In genomic region chr5:139473565-139473964, GRCh38 we compare ENCODE assay signal across 6 cellular contexts. TPM values are rescaled to one million over a fixed set of nuclear protein-coding genes. Genes with fewer than 3 reads are reported as not detected.
DNase-seq lines count a peak whose midpoint lies in the region; ATAC-seq and TF ChIP-seq lines count a peak whose summit lies in the region.

No MANE protein-coding gene starts in this region.

- no peak for ATAC-seq in activated naive CD8-positive, alpha-beta T cell treated with anti-CD3 and anti-CD28 coated beads, Interleukin-2, amount 10 ng/mL, durations not matched to agents 7 days and 5 days (ENCODE audit: low read depth)
- no peak for ATAC-seq in stimulated activated naive B cell treated with anti-CD40 and anti-IgM and Interleukin-4, amounts not matched to agents 10 μg/mL and 1 μg/mL and 100 μg/mL, for 72 hours (replicated peaks)
- no peak for ATAC-seq in HG03469 (IDR thresholded peaks at IDR 0.05; ENCODE audit: unreplicated experiment)

- POLR2A ChIA-PET in HEK293 (lab: Yijun Ruan, JAX) = interaction anchor here (1.2 kb wide), 1 partner anchor 9 kb away, joined by 5 read pairs; the partner anchor contains the start of gene STING1
- POLR2A ChIA-PET in activated naive CD8-positive, alpha-beta T cell treated with anti-CD3 and anti-CD28 coated beads, Interleukin-2, amount 10 ng/mL, durations not matched to agents 7 days and 5 days (lab: Charles Lee) = interaction anchor here (2.1 kb wide), 1 partner anchor 9 kb away, joined by 11 read pairs; the partner anchor contains the start of gene STING1
- POLR2A ChIA-PET in PC-9 (lab: Charles Lee; ENCODE audit: unreplicated experiment) = interaction anchor here (0.6 to 0.7 kb wide), 2 partner anchors 26 to 86 kb away, joined by 3 read pairs; no protein-coding TSS in a partner anchor

- no peaks in the 10 kb centered on the region for H4K20me1 ChIP-seq in PC-9 (ENCODE audit: insufficient read depth)

- H3F3A ChIP-seq in PC-9 (ENCODE audit: insufficient read depth, low read depth) = no peaks in the 10 kb centered on the region; the same call in 1 of the 2 replicates

- H3K36me3 ChIP-seq in HEK293 (ENCODE audit: control insufficient read depth in 2 of 2, insufficient read depth in 1 of 2, low read length in 2 of 2) (peaks cover 0 to 33% of the 10 kb centered on the region in 2 experiments; a peak in 1 of 3 replicates), PC-9 (ENCODE audit: low read depth) (no peaks in the 10 kb centered on the region)

- no peak overlapping the region for H3K4me3 Mint-ChIP-seq in activated naive CD8-positive, alpha-beta T cell treated with anti-CD3 and anti-CD28 coated beads, Interleukin-2, amount 10 ng/mL, durations not matched to agents 7 days and 5 days
- no peak overlapping the region for H3K4me3 Mint-ChIP-seq in mesothelial cell of epicardium
- no peak overlapping the region for H3K4me3 Mint-ChIP-seq in stimulated activated naive B cell treated with anti-CD40 and anti-IgM and Interleukin-4, amounts not matched to agents 10 μg/mL and 1 μg/mL and 100 μg/mL, for 72 hours

- H3K27ac Mint-ChIP-seq in activated naive CD8-positive, alpha-beta T cell treated with anti-CD3 and anti-CD28 coated beads, Interleukin-2, amount 10 ng/mL, durations not matched to agents 7 days and 5 days = peak overlapping the region; percentile 44
- H3K27ac Mint-ChIP-seq in mesothelial cell of epicardium = peak overlapping the region; percentile 88
- no peak overlapping the region for H3K27ac Mint-ChIP-seq in stimulated activated naive B cell treated with anti-CD40 and anti-IgM and Interleukin-4, amounts not matched to agents 10 μg/mL and 1 μg/mL and 100 μg/mL, for 72 hours

- no peak for DNase-seq in activated naive CD8-positive, alpha-beta T cell treated with anti-CD3 and anti-CD28 coated beads, Interleukin-2, amount 10 ng/mL, durations not matched to agents 7 days and 5 days
- DNase-seq in mesothelial cell of epicardium (ENCODE audit: low spot score in 2 of 2, unreplicated experiment in 2 of 2) (no peak), PC-9 (no peak)
- DNase-seq in stimulated activated naive B cell treated with anti-CD40 and anti-IgM and Interleukin-4, amounts not matched to agents 10 μg/mL and 1 μg/mL and 100 μg/mL, for 72 hours = no peak

- intact Hi-C loops in PC-9 (cut with micrococcal nuclease; ENCODE audit: unreplicated experiment) = no loop called here

- H3K27me3 ChIP-seq in PC-9 (ENCODE audit: insufficient read depth, low read depth) = no peaks in the 10 kb centered on the region

- no TSS peak for BruUV-seq in PC-9 (replicated peaks; lab: Mats Ljungman, UMichigan)

- no peak for TF ChIP-seq CTCF in HEK293 (tag by site-specific recombination; IDR thresholded peaks at IDR 0.05)
- TF ChIP-seq CTCF in mesothelial cell of epicardium (IDR thresholded peaks at IDR 0.05; ENCODE audit: unreplicated experiment) = no peak
- no peak for TF ChIP-seq CTCF in PC-9 (conservative IDR thresholded peaks at IDR 0.05)

- peaks cover 15% of the 10 kb centered on the region for H3K36me3 Mint-ChIP-seq in activated naive CD8-positive, alpha-beta T cell treated with anti-CD3 and anti-CD28 coated beads, Interleukin-2, amount 10 ng/mL, durations not matched to agents 7 days and 5 days
- no peaks in the 10 kb centered on the region for H3K36me3 Mint-ChIP-seq in mesothelial cell of epicardium
- no peaks in the 10 kb centered on the region for H3K36me3 Mint-ChIP-seq in stimulated activated naive B cell treated with anti-CD40 and anti-IgM and Interleukin-4, amounts not matched to agents 10 μg/mL and 1 μg/mL and 100 μg/mL, for 72 hours

- no peak overlapping the region for H3K4me3 ChIP-seq in HEK293 (ENCODE audit: low read depth, low read length)
- no peak overlapping the region for H3K4me3 ChIP-seq in PC-9

- no peaks in the 10 kb centered on the region for H3K4me1 ChIP-seq in HEK293 (ENCODE audit: control insufficient read depth, insufficient read depth, low read length)
- 0 out of 2 replicates have a peak, but pooled peaks cover 6% of the 10 kb centered on the region for H3K4me1 ChIP-seq in PC-9 (replicated peaks; ENCODE audit: insufficient read depth)

- no peak overlapping the region for H2AFZ ChIP-seq in PC-9

- H3K79me2 ChIP-seq in PC-9 (ENCODE audit: low read depth) = no peaks in the 10 kb centered on the region

- no peak overlapping the region; the same call in 1 of the 2 replicates for H3K27ac ChIP-seq in HEK293 (ENCODE audit: extremely low read depth, low read depth, low read length)
- no peak overlapping the region for H3K27ac ChIP-seq in PC-9

- peaks cover 2% of the 10 kb centered on the region for H3K27me3 Mint-ChIP-seq in activated naive CD8-positive, alpha-beta T cell treated with anti-CD3 and anti-CD28 coated beads, Interleukin-2, amount 10 ng/mL, durations not matched to agents 7 days and 5 days
- H3K27me3 Mint-ChIP-seq in mesothelial cell of epicardium (ENCODE audit: low read depth) = no peaks in the 10 kb centered on the region
- H3K27me3 Mint-ChIP-seq in stimulated activated naive B cell treated with anti-CD40 and anti-IgM and Interleukin-4, amounts not matched to agents 10 μg/mL and 1 μg/mL and 100 μg/mL, for 72 hours = peaks cover 33 to 36% of the 10 kb centered on the region in 2 donors

- H3K9me2 ChIP-seq in PC-9 (ENCODE audit: insufficient read depth) = no peaks in the 10 kb centered on the region

- CTCF ChIA-PET in HEK293 (lab: Yijun Ruan, JAX) (interaction anchor here (1.2 kb wide), 1 partner anchor 22 kb away, joined by 3 read pairs; no protein-coding TSS in a partner anchor), PC-9 (lab: Charles Lee) (no interaction called here)

- no peak overlapping the region for H3K4me2 ChIP-seq in PC-9

- H3K9me3 ChIP-seq in HEK293 (ENCODE audit: control insufficient read depth, insufficient read depth, low read depth, low read length) (no peaks in the 10 kb centered on the region), PC-9 (ENCODE audit: insufficient read depth, low read depth) (no peaks in the 10 kb centered on the region)

- peaks cover 53% of the 10 kb centered on the region for H3K4me1 Mint-ChIP-seq in activated naive CD8-positive, alpha-beta T cell treated with anti-CD3 and anti-CD28 coated beads, Interleukin-2, amount 10 ng/mL, durations not matched to agents 7 days and 5 days
- peaks cover 32% of the 10 kb centered on the region for H3K4me1 Mint-ChIP-seq in mesothelial cell of epicardium
- H3K4me1 Mint-ChIP-seq in stimulated activated naive B cell treated with anti-CD40 and anti-IgM and Interleukin-4, amounts not matched to agents 10 μg/mL and 1 μg/mL and 100 μg/mL, for 72 hours = peaks cover 20 to 22% of the 10 kb centered on the region in 2 donors

- no peaks in the 10 kb centered on the region for H3K9me3 Mint-ChIP-seq in activated naive CD8-positive, alpha-beta T cell treated with anti-CD3 and anti-CD28 coated beads, Interleukin-2, amount 10 ng/mL, durations not matched to agents 7 days and 5 days
- no peaks in the 10 kb centered on the region for H3K9me3 Mint-ChIP-seq in mesothelial cell of epicardium
- H3K9me3 Mint-ChIP-seq in stimulated activated naive B cell treated with anti-CD40 and anti-IgM and Interleukin-4, amounts not matched to agents 10 μg/mL and 1 μg/mL and 100 μg/mL, for 72 hours = no peaks in the 10 kb centered on the region

TF ChIP-seq in HEK293, 187 proteins besides CTCF, POLR2A, EP300 and RAD21 (continues in another document):
- TF ChIP-seq ZNF416 (tag by site-specific recombination; IDR thresholded peaks at IDR 0.05) (no peak), GLIS1 (tag by site-specific recombination; IDR thresholded peaks at IDR 0.05) (peak; percentile 97), ZIC2 (tag by site-specific recombination; IDR thresholded peaks at IDR 0.05) (peak; percentile 97), ZNF112 (tag by site-specific recombination; IDR thresholded peaks at IDR 0.05) (no peak), ZFP69B (tag by site-specific recombination; IDR thresholded peaks at IDR 0.05) (0 out of 2 replicates have a peak, but pooled peaks have one; percentile 48), ZNF692 (tag by site-specific recombination; IDR thresholded peaks at IDR 0.05) (peak; percentile 73), SETDB1 (IDR thresholded peaks at IDR 0.05; ENCODE audit: insufficient read length, low read length) (no peak), KLF1 (tag by site-specific recombination; IDR thresholded peaks at IDR 0.05) (peak; percentile 44), ZBTB1 (tag by site-specific recombination; IDR thresholded peaks at IDR 0.05) (no peak), ZNF146 (tag by site-specific recombination; IDR thresholded peaks at IDR 0.05) (no peak), PRDM1 (tag by site-specific recombination; IDR thresholded peaks at IDR 0.05) (0 out of 2 replicates have a peak, but pooled peaks have one; percentile 27)

RNA-seq across cellular contexts. Expression of gene SMIM33, which starts 2.8 kb away (rescaled TPM):
- under 1 TPM; 0.34 to 0.44 TPM for total RNA-seq in activated naive CD8-positive, alpha-beta T cell treated with anti-CD3 and anti-CD28 coated beads, Interleukin-2, amount 10 ng/mL, durations not matched to agents 7 days and 5 days
- total RNA-seq in mesothelial cell of epicardium (not detected in 3 replicates), PC-9 (2021) (not detected in 2 replicates)

RNA-seq across cellular contexts. Expression of gene STING1, which starts 9.0 kb away (rescaled TPM):
- 10 to 100 TPM; 63.6 to 68.4 TPM for total RNA-seq in activated naive CD8-positive, alpha-beta T cell treated with anti-CD3 and anti-CD28 coated beads, Interleukin-2, amount 10 ng/mL, durations not matched to agents 7 days and 5 days
- total RNA-seq in mesothelial cell of epicardium (26.8 to 30.3 TPM (median 27.0 TPM) in 3 replicates), PC-9 (2021) (27.4 and 27.6 TPM in 2 replicates)

RNA-seq across cellular contexts. Expression of gene ECSCR, which starts 11.0 kb away (rescaled TPM):
- total RNA-seq in activated naive CD8-positive, alpha-beta T cell treated with anti-CD3 and anti-CD28 coated beads, Interleukin-2, amount 10 ng/mL, durations not matched to agents 7 days and 5 days = not detected
- total RNA-seq in mesothelial cell of epicardium (0.29 TPM in 1 of 3 replicates, not detected in the others), PC-9 (2021) (not detected in 2 replicates)

RNA-seq across cellular contexts. Expression of gene DNAJC18, which starts 34.2 kb away (rescaled TPM):
- 1 to 10 TPM; 4.2 to 5.7 TPM for total RNA-seq in activated naive CD8-positive, alpha-beta T cell treated with anti-CD3 and anti-CD28 coated beads, Interleukin-2, amount 10 ng/mL, durations not matched to agents 7 days and 5 days
- total RNA-seq in mesothelial cell of epicardium (24.9 to 28.9 TPM (median 25.2 TPM) in 3 replicates), PC-9 (2021) (8.9 and 9.3 TPM in 2 replicates)
